Comparison of ENCODE assay signal across 20 cellular contexts in the genomic region with DNA sequence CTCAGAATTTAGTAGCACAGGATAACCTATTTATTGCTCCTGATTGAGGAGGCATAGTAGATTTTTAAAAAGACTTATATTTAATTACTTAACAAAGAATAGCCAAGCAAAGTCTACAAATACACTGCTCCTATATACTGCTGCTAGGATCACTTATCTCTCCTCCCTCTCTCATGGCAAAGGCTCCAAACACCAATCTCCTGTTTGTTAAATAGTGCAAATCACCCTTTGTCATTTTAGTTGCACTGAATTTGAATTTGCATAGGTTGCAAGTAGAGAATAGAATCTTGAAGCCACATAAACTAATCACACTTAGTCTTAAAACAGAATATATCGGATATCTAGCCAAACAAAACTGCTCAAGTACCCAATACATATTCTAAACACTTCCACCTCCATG.
"Had no signal": no experiment of that assay in that cellular context is flagged by ENCODE, and none has a peak within 500 bp of the region (broad histone marks: within the 10 kb centered on the region; RNA-seq: fewer than 3 reads in every experiment).

No MANE protein-coding gene starts in this region.

- ATAC-seq: Panc1, PC-3 had no signal

- H3K4me1 Mint-ChIP-seq: IgD-negative memory B cell had no signal

- H3K27ac Mint-ChIP-seq: IgD-negative memory B cell had no signal

- H3K27ac ChIP-seq: HL-60, RWPE1 had no signal

- H3K27me3 Mint-ChIP-seq: IgD-negative memory B cell had no signal

- H3K9me3 ChIP-seq: SK-N-SH had no signal

- DNase-seq: KBM-7, MV-4-11, NCI-H1048, NCI-H1105, NCI-H1417, NCI-H1436 treated with DMSO at 0.1 percent for 48 hours, NCI-H1694, NCI-H187 treated with DMSO at 0.1 percent for 48 hours, NCI-H2029 treated with DMSO at 0.1 percent for 48 hours, NCI-H226, NCI-H510A, NCI-H774, PC-3, SHP77, SK-N-SH, SW 1271 had no signal

- H3K9me3 Mint-ChIP-seq: IgD-negative memory B cell had no signal

- H3K4me3 Mint-ChIP-seq: IgD-negative memory B cell had no signal
